ENCODE assay signal across 25 cellular contexts in the genomic region with DNA sequence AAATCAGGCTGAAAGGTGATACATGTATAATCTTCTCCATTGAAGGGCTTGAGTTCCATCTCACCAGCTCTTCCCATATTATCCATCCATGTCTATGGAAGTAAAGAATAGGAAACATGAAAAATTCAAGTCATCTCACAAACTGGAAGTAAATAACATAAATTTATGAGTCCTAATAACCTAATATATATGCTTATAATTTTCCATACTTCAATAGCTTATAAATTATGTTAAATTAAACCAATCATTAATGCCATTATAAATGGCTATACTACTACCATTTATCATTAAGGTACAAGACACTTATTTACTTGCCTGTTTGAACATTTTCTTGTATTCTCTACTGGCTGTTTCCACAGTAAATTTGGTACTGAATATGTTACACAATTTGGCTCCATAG. TPM values are rescaled to one million over a fixed set of nuclear protein-coding genes. Genes with fewer than 3 reads are reported as not detected.
"Had no signal": no experiment of that assay in that cellular context is flagged by ENCODE, and none has a peak within 500 bp of the region (broad histone marks: within the 10 kb centered on the region; RNA-seq: fewer than 3 reads in every experiment).

No MANE protein-coding gene starts in this region.

- H3K27ac ChIP-seq: VCaP had no signal

- H3K36me3 Mint-ChIP-seq: activated naive CD4-positive, alpha-beta T cell treated with anti-CD3 and anti-CD28 coated beads, Interleukin-2, amount 50 U/mL, for 24 hours had no signal

- H3K27me3 Mint-ChIP-seq: activated CD4-positive, alpha-beta memory T cell treated with anti-CD3 and anti-CD28 coated beads for 36 hours; activated CD4-positive, alpha-beta T cell treated with anti-CD3 and anti-CD28 coated beads for 36 hours; activated naive CD4-positive, alpha-beta T cell treated with anti-CD3 and anti-CD28 coated beads, Interleukin-2, amount 50 U/mL, for 24 hours; T-helper 17 cell had no signal

- H3K4me3 Mint-ChIP-seq: activated CD4-positive, alpha-beta memory T cell treated with anti-CD3 and anti-CD28 coated beads for 36 hours; activated CD4-positive, alpha-beta T cell treated with anti-CD3 and anti-CD28 coated beads for 36 hours; activated naive CD4-positive, alpha-beta T cell treated with anti-CD3 and anti-CD28 coated beads, Interleukin-2, amount 50 U/mL, for 24 hours; T-helper 17 cell had no signal

- ATAC-seq: activated CD4-positive, alpha-beta T cell treated with anti-CD3 and anti-CD28 coated beads for 36 hours; T-helper 17 cell had no signal

- FAIRE-seq: colon, TTC549 had no signal

- DNase-seq: activated CD4-positive, alpha-beta memory T cell treated with anti-CD3 and anti-CD28 coated beads for 36 hours; activated CD4-positive, alpha-beta T cell treated with anti-CD3 and anti-CD28 coated beads for 36 hours; activated CD8-positive, alpha-beta memory T cell treated with anti-CD3 and anti-CD28 coated beads, Interleukin-2, amount 50 U/mL, for 4 hours; activated T-cell treated with anti-CD3 and anti-CD28 coated beads, Interleukin-2, amount 50 U/mL, for 1 hour; cerebellar nuclear complex; Kasumi-1; NCI-H1092; NCI-H1417; NCI-H1930; NCI-H2107; NCI-H2171 treated with DMSO at 0.1 percent for 48 hours; NCI-H226; NCI-H526; NCI-H774; SIG-M5; T-helper 17 cell; T-helper 9 cell had no signal

- H3K9me3 Mint-ChIP-seq: activated CD4-positive, alpha-beta memory T cell treated with anti-CD3 and anti-CD28 coated beads for 36 hours; activated naive CD4-positive, alpha-beta T cell treated with anti-CD3 and anti-CD28 coated beads, Interleukin-2, amount 50 U/mL, for 24 hours had no signal

- H3K27ac Mint-ChIP-seq: activated CD4-positive, alpha-beta memory T cell treated with anti-CD3 and anti-CD28 coated beads for 36 hours; activated CD4-positive, alpha-beta T cell treated with anti-CD3 and anti-CD28 coated beads for 36 hours; activated naive CD4-positive, alpha-beta T cell treated with anti-CD3 and anti-CD28 coated beads, Interleukin-2, amount 50 U/mL, for 24 hours had no signal

RNA-seq across cellular contexts. Expression of a gene that starts 30.4 kb away (rescaled TPM):
- total RNA-seq: OCI-LY7 had no signal

RNA-seq across cellular contexts. Expression of a gene that starts 48.3 kb away (rescaled TPM):
- total RNA-seq: activated CD4-positive, alpha-beta T cell treated with anti-CD3 and anti-CD28 coated beads for 36 hours; M059J; NCI-H460; OCI-LY7; RPMI7951; T-helper 17 cell had no signal
